Comparison of ENCODE assay signal across 8 cellular contexts in genomic region chr7:76292206-76292573, GRCh38. TPM values are rescaled to one million over a fixed set of nuclear protein-coding genes. Genes with fewer than 3 reads are reported as not detected.
DNase-seq lines count a peak whose midpoint lies in the region; ATAC-seq and TF ChIP-seq lines count a peak whose summit lies in the region.

No MANE protein-coding gene starts in this region.

- no peaks in the 10 kb centered on the region for H3K9me2 ChIP-seq in DOHH2 (replicated peaks; ENCODE audit: control insufficient read depth, low read length)

- H4K20me1 ChIP-seq in DOHH2 (ENCODE audit: control insufficient read depth, insufficient read depth, low read depth, low read length) (0 out of 2 replicates have a peak, but pooled peaks cover 2% of the 10 kb centered on the region), osteoblast (ENCODE audit: insufficient read depth, low read length) (no peaks in the 10 kb centered on the region)

- ATAC-seq in HG03378 (IDR thresholded peaks at IDR 0.05; ENCODE audit: unreplicated experiment), result no peak

- H3K27me3 ChIP-seq in DOHH2 (ENCODE audit: control insufficient read depth, low read length), result peaks cover 28% of the 10 kb centered on the region
- H3K27me3 ChIP-seq in dorsolateral prefrontal cortex, result no peaks in the 10 kb centered on the region
- no peaks in the 10 kb centered on the region for H3K27me3 ChIP-seq in osteoblast (ENCODE audit: insufficient read depth, low read length)

- TF ChIP-seq CTCF in DOHH2 (IDR thresholded peaks at IDR 0.05; ENCODE audit: low read depth, low read length, poor library complexity, severe bottlenecking), result no peak
- TF ChIP-seq CTCF in dorsolateral prefrontal cortex (IDR thresholded peaks at IDR 0.05 in 54 of 56, conservative IDR thresholded peaks at IDR 0.05 in 2 of 56; ENCODE audit: low read depth in 1 of 56, partially characterized antibody in 56 of 56), result no peak
- no peak for TF ChIP-seq CTCF in osteoblast (IDR thresholded peaks at IDR 0.05; ENCODE audit: extremely low read depth, low read depth, low read length)

- H3K79me2 ChIP-seq in DOHH2 (ENCODE audit: control insufficient read depth, low read length) (no peaks in the 10 kb centered on the region), osteoblast (ENCODE audit: insufficient read depth, low read length) (no peaks in the 10 kb centered on the region)

- no peaks in the 10 kb centered on the region for H3K36me3 ChIP-seq in DOHH2 (ENCODE audit: control insufficient read depth, low read length)
- no peaks in the 10 kb centered on the region for H3K36me3 ChIP-seq in osteoblast (ENCODE audit: insufficient read depth, low read length)

- H3F3A ChIP-seq in DOHH2 (ENCODE audit: control insufficient read depth, insufficient read depth), result 0 out of 2 replicates have a peak, but pooled peaks cover 3% of the 10 kb centered on the region

- peak overlapping the region; percentile 86 for H2AFZ ChIP-seq in osteoblast (ENCODE audit: low read length)

- H3K4me1 ChIP-seq in DOHH2 (ENCODE audit: control insufficient read depth, low read length) (peaks cover 18% of the 10 kb centered on the region), osteoblast (ENCODE audit: insufficient read depth, low read length) (peaks cover 44% of the 10 kb centered on the region)

- intact Hi-C loops in dorsolateral prefrontal cortex (cut with DNase I) (loop anchor here in 1 of 2 donors (2.0 kb wide), 1 partner anchor 23 kb away; no protein-coding TSS in a partner anchor), posterior cingulate gyrus (cut with DNase I) (no loop called here)

- H3K27ac ChIP-seq in DOHH2 (ENCODE audit: low read depth, low read length) (no peak overlapping the region), dorsolateral prefrontal cortex (peak overlapping the region; percentile 68 to 100 (median 100)), osteoblast (ENCODE audit: low read depth, low read length) (peak overlapping the region; percentile 84)

- H3K4me2 ChIP-seq in DOHH2 (ENCODE audit: low read length) (peak overlapping the region; percentile 47), osteoblast (ENCODE audit: insufficient read depth, low read length) (peak overlapping the region; percentile 72)

- H3K4me3 ChIP-seq in DOHH2 (ENCODE audit: low read length), result peak overlapping the region; percentile 29
- H3K4me3 ChIP-seq in dorsolateral prefrontal cortex, result peak overlapping the region; percentile 4 to 65 (median 46)
- H3K4me3 ChIP-seq in osteoblast (ENCODE audit: insufficient read depth, low read length), result peak overlapping the region; percentile 55

- peak; percentile 54 for DNase-seq in MV-4-11 (lab: John Stamatoyannopoulos, UW)
- DNase-seq in dorsolateral prefrontal cortex, result no peak
- no peak for DNase-seq in osteoblast (ENCODE audit: insufficient read length, low spot score, missing footprints)
- no peak for DNase-seq in posterior cingulate gyrus
- no peak for DNase-seq in retina
- DNase-seq in activated naive CD4-positive, alpha-beta T cell treated with anti-CD3 and anti-CD28 coated beads, Interleukin-2, amount 50 U/mL, for 16 hours, result no peak

- no peaks in the 10 kb centered on the region for H3K9me3 ChIP-seq in DOHH2 (ENCODE audit: control insufficient read depth, insufficient read depth, low read length)
- H3K9me3 ChIP-seq in osteoblast (ENCODE audit: low read depth, low read length), result no peaks in the 10 kb centered on the region

RNA-seq across cellular contexts. Expression of gene HSPB1, which starts 10.3 kb away (rescaled TPM):
- total RNA-seq in dorsolateral prefrontal cortex (1,000 to 10,000 TPM in 8 of 120 experiments, 100 to 1,000 TPM in 110, 10 to 100 TPM in 2; 98.5 to 2,404 (median 228) TPM), osteoblast (67.2 and 72.7 TPM in 2 replicates)
